Comparison of ENCODE assay signal across 9 cellular contexts in genomic region chr5:142015781-142016533, GRCh38. TPM values are rescaled to one million over a fixed set of nuclear protein-coding genes. Genes with fewer than 3 reads are reported as not detected.
DNase-seq lines count a peak whose midpoint lies in the region; ATAC-seq and TF ChIP-seq lines count a peak whose summit lies in the region.
"Had no signal": no experiment of that assay in that cellular context is flagged by ENCODE, and none has a peak within 500 bp of the region (broad histone marks: within the 10 kb centered on the region; RNA-seq: fewer than 3 reads in every experiment).

No MANE protein-coding gene starts in this region.

- H4K20me1 ChIP-seq in DOHH2 (ENCODE audit: control insufficient read depth, insufficient read depth, low read depth, low read length): no peaks in the 10 kb centered on the region

- H3K4me1 ChIP-seq in DOHH2 (ENCODE audit: control insufficient read depth, low read length) (peaks cover 54% of the 10 kb centered on the region), mesodermal cell (ENCODE audit: control insufficient read depth, insufficient read depth, low read length, poor library complexity, severe bottlenecking) (peaks cover 18% of the 10 kb centered on the region)

- H3K79me2 ChIP-seq in DOHH2 (ENCODE audit: control insufficient read depth, low read length): no peaks in the 10 kb centered on the region

- intact Hi-C loops in sciatic nerve (cut with DNase I): no loop called here

- peaks cover 10% of the 10 kb centered on the region; the same call in 1 of the 2 replicates for H3F3A ChIP-seq in DOHH2 (ENCODE audit: control insufficient read depth, insufficient read depth)

- DNase-seq in RPMI8226 (peak; percentile 70), amniotic stem cell (lab: John Stamatoyannopoulos, UW) (peak; percentile 16), sciatic nerve (ENCODE audit: low spot score) (no peak), NCI-H1048 (lab: John Stamatoyannopoulos, UW) (no peak), GM03348 (ENCODE audit: low spot score) (no peak)

- H3K27ac ChIP-seq in DOHH2 (ENCODE audit: low read depth, low read length) (peak overlapping the region; percentile 34), mesodermal cell (ENCODE audit: low read depth, low read length, severe bottlenecking) (peak overlapping the region; percentile 69)

- no peak for TF ChIP-seq CTCF in DOHH2 (IDR thresholded peaks at IDR 0.05; ENCODE audit: low read depth, low read length, poor library complexity, severe bottlenecking)

- WGBS in mesodermal cell (ENCODE audit: insufficient coverage in 2 of 2), 2 experiments: 92 to 95% methylated on average over 2 to 4 of the region's 6 CpGs

- peak overlapping the region; percentile 57 for H3K4me2 ChIP-seq in DOHH2 (ENCODE audit: low read length)

- H3K4me3 ChIP-seq in DOHH2 (ENCODE audit: low read length) (peak overlapping the region; percentile 37), mesodermal cell (ENCODE audit: extremely low read depth, insufficient read depth, low read length, poor library complexity, severe bottlenecking) (no peak overlapping the region)
- H3K4me3 ChIP-seq: heart right ventricle had no signal

- ATAC-seq in HG02678 (IDR thresholded peaks at IDR 0.05; ENCODE audit: unreplicated experiment): peak; percentile 37
- no peak for ATAC-seq in sciatic nerve

- H3K9me3 ChIP-seq in DOHH2 (ENCODE audit: control insufficient read depth, insufficient read depth, low read length): no peaks in the 10 kb centered on the region
- H3K9me3 ChIP-seq in mesodermal cell (ENCODE audit: control insufficient read depth, low read length): peaks cover 6% of the 10 kb centered on the region

- H3K36me3 ChIP-seq in DOHH2 (ENCODE audit: control insufficient read depth, low read length) (no peaks in the 10 kb centered on the region), mesodermal cell (ENCODE audit: control insufficient read depth, insufficient read depth, low read length) (peaks cover 9% of the 10 kb centered on the region)

- H3K27me3 ChIP-seq in DOHH2 (ENCODE audit: control insufficient read depth, low read length): peaks cover 41% of the 10 kb centered on the region
- H3K27me3 ChIP-seq: heart right ventricle had no signal

- no peaks in the 10 kb centered on the region for H3K9me2 ChIP-seq in DOHH2 (replicated peaks; ENCODE audit: control insufficient read depth, low read length)

RNA-seq across cellular contexts. Expression of gene GNPDA1, which starts 3.1 kb away (rescaled TPM):
- polyA plus RNA-seq in mesodermal cell (2013, experiment 1 of 2): 65.8 TPM
- polyA plus RNA-seq in mesodermal cell (2013, experiment 2 of 2): 58.3 TPM
- total RNA-seq in sciatic nerve: 23.9 TPM

RNA-seq across cellular contexts. Expression of gene RNF14, which starts 47.1 kb away (rescaled TPM):
- polyA plus RNA-seq in mesodermal cell (2013, experiment 1 of 2): 44.8 TPM
- polyA plus RNA-seq in mesodermal cell (2013, experiment 2 of 2): 46.8 TPM
- total RNA-seq in sciatic nerve: 58.1 TPM

RNA-seq across cellular contexts. Expression of gene PCDH12, which starts 58.0 kb away (rescaled TPM):
- polyA plus RNA-seq in mesodermal cell (2013, experiment 1 of 2): 5.8 TPM
- 3.6 TPM for polyA plus RNA-seq in mesodermal cell (2013, experiment 2 of 2)
- 7.0 TPM for total RNA-seq in sciatic nerve

Comparison
In these comparisons a context has a peak if more than half of its experiments do, and no peak if none do; other contexts are left out.
1. DNase-seq: peak in RPMI8226 (single experiment) and amniotic stem cell (single experiment); none in sciatic nerve (single experiment), NCI-H1048 (single experiment) and GM03348 (single experiment).